Comparison of ENCODE assay signal across 8 cellular contexts in genomic region chr9:95508242-95508967, GRCh38.
A peak's percentile ranks its signal among the peaks of the same experiment; 100 is the strongest.
DNase-seq lines count a peak whose midpoint lies in the region; ATAC-seq and TF ChIP-seq lines count a peak whose summit lies in the region.

No MANE protein-coding gene starts in this region.

- H3K4me3 Mint-ChIP-seq in activated naive CD8-positive, alpha-beta T cell treated with anti-CD3 and anti-CD28 coated beads, Interleukin-2, amount 50 U/mL, for 24 hours: peak overlapping the region; percentile 89
- H3K4me3 Mint-ChIP-seq in stimulated activated naive CD8-positive, alpha-beta T cell treated with anti-CD3 and anti-CD28 coated beads, Interleukin-15, amount 100 ng/mL, for 72 hours: peak overlapping the region; percentile 95 to 100

- peak overlapping the region; percentile 50 for H3K4me3 ChIP-seq in KMS-11 (IDR thresholded peaks at IDR 0.05; ENCODE audit: insufficient read depth, low read depth, low read length)
- H3K4me3 ChIP-seq in iPS-18c (ENCODE audit: insufficient read depth, low read depth, low read length): peak overlapping the region; percentile 84

- peak overlapping the region; percentile 58; the same call in 1 of the 2 replicates for H2AFZ ChIP-seq in KMS-11 (ENCODE audit: low read depth)

- peaks cover 27% of the 10 kb centered on the region; the same call in 1 of the 2 replicates for H3K79me2 ChIP-seq in KMS-11 (ENCODE audit: insufficient read depth, low read depth)

- H3K27ac ChIP-seq in KMS-11: peak overlapping the region; percentile 84

- H3K36me3 Mint-ChIP-seq in activated naive CD8-positive, alpha-beta T cell treated with anti-CD3 and anti-CD28 coated beads, Interleukin-2, amount 50 U/mL, for 24 hours (ENCODE audit: low read depth): peaks cover 11% of the 10 kb centered on the region

- H3K27me3 ChIP-seq in KMS-11 (ENCODE audit: insufficient read depth, low read depth): no peaks in the 10 kb centered on the region

- no peaks in the 10 kb centered on the region for H3K9me3 Mint-ChIP-seq in activated naive CD8-positive, alpha-beta T cell treated with anti-CD3 and anti-CD28 coated beads, Interleukin-2, amount 50 U/mL, for 24 hours
- H3K9me3 Mint-ChIP-seq in stimulated activated naive CD8-positive, alpha-beta T cell treated with anti-CD3 and anti-CD28 coated beads, Interleukin-15, amount 100 ng/mL, for 72 hours: no peaks in the 10 kb centered on the region

- H3K9ac ChIP-seq in KMS-11: peak overlapping the region; percentile 90; the same call in 1 of the 2 replicates

- H3K27ac Mint-ChIP-seq in activated naive CD8-positive, alpha-beta T cell treated with anti-CD3 and anti-CD28 coated beads, Interleukin-2, amount 50 U/mL, for 24 hours: no peak overlapping the region
- H3K27ac Mint-ChIP-seq in stimulated activated naive CD8-positive, alpha-beta T cell treated with anti-CD3 and anti-CD28 coated beads, Interleukin-15, amount 100 ng/mL, for 72 hours: no peak overlapping the region

- TF ChIP-seq CTCF in KMS-11 (conservative IDR thresholded peaks at IDR 0.05; ENCODE audit: low read depth, low read length): no peak

- DNase-seq in D341Med (ENCODE audit: low spot score) (peak; percentile 50), NCI-H524 treated with DMSO at 0.1 percent for 48 hours (lab: John Stamatoyannopoulos, UW) (no peak), NCI-H2107 (lab: John Stamatoyannopoulos, UW) (no peak)
- DNase-seq in activated naive CD8-positive, alpha-beta T cell treated with anti-CD3 and anti-CD28 coated beads, Interleukin-2, amount 50 U/mL, for 24 hours: peak; percentile 27
- peak; percentile 36 to 50 for DNase-seq in stimulated activated naive CD8-positive, alpha-beta T cell treated with anti-CD3 and anti-CD28 coated beads, Interleukin-15, amount 100 ng/mL, for 72 hours

- H3K4me2 ChIP-seq in KMS-11: 0 out of 2 replicates have a peak overlapping the region, but pooled peaks have one; percentile 32

- H3K9me3 ChIP-seq in iPS-18c (ENCODE audit: control insufficient read depth, insufficient read depth, low read length): peaks cover 2% of the 10 kb centered on the region

- no peaks in the 10 kb centered on the region for H3K36me3 ChIP-seq in KMS-11 (ENCODE audit: insufficient read depth)

- peaks cover 58% of the 10 kb centered on the region for H3K4me1 Mint-ChIP-seq in activated naive CD8-positive, alpha-beta T cell treated with anti-CD3 and anti-CD28 coated beads, Interleukin-2, amount 50 U/mL, for 24 hours
- H3K4me1 Mint-ChIP-seq in stimulated activated naive CD8-positive, alpha-beta T cell treated with anti-CD3 and anti-CD28 coated beads, Interleukin-15, amount 100 ng/mL, for 72 hours: peaks cover 47% of the 10 kb centered on the region

- H3K27me3 Mint-ChIP-seq in activated naive CD8-positive, alpha-beta T cell treated with anti-CD3 and anti-CD28 coated beads, Interleukin-2, amount 50 U/mL, for 24 hours: peaks cover 27% of the 10 kb centered on the region
- H3K27me3 Mint-ChIP-seq in stimulated activated naive CD8-positive, alpha-beta T cell treated with anti-CD3 and anti-CD28 coated beads, Interleukin-15, amount 100 ng/mL, for 72 hours: peaks cover 9% of the 10 kb centered on the region

- H3K4me1 ChIP-seq in KMS-11 (ENCODE audit: low read depth, poor library complexity, severe bottlenecking): peaks cover 27% of the 10 kb centered on the region

- ATAC-seq in activated naive CD8-positive, alpha-beta T cell treated with anti-CD3 and anti-CD28 coated beads, Interleukin-2, amount 50 U/mL, for 24 hours: no peak
- peak; percentile 3 for ATAC-seq in stimulated activated naive CD8-positive, alpha-beta T cell treated with anti-CD3 and anti-CD28 coated beads, Interleukin-15, amount 100 ng/mL, for 72 hours
- ATAC-seq in GM18858 (IDR thresholded peaks at IDR 0.05; ENCODE audit: unreplicated experiment): no peak

- H4K20me1 ChIP-seq in KMS-11 (ENCODE audit: insufficient read depth): no peaks in the 10 kb centered on the region

Comparison
In these comparisons a context has a peak if more than half of its experiments do, and no peak if none do; other contexts are left out.
1. DNase-seq: peak in D341Med (single experiment), activated naive CD8-positive, alpha-beta T cell treated with anti-CD3 and anti-CD28 coated beads, Interleukin-2, amount 50 U/mL, for 24 hours (single experiment) and stimulated activated naive CD8-positive, alpha-beta T cell treated with anti-CD3 and anti-CD28 coated beads, Interleukin-15, amount 100 ng/mL, for 72 hours (2 of 2); none in NCI-H524 treated with DMSO at 0.1 percent for 48 hours (single experiment) and NCI-H2107 (single experiment).